In the genomic region with DNA sequence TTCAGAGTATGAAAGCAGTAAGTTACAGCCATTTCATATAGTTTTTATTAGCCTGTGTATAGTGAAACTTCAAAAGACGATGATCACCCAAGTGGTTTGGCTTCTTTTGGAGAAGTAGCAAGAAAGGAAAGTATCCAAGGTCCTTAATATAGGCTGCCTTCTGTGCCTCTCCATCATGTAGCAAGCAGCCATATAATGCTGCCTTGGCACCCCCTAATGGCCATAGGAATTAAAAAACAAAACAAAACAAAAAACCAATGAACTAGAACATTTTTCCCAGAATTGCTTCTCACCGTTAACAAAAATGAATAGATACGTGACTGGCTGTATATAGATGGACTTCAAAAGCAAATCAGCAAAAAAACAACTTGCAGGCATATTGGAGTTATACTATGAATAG, we compare ENCODE assay signal across 11 cellular contexts. TPM values are rescaled to one million over a fixed set of nuclear protein-coding genes. Genes with fewer than 3 reads are reported as not detected.
DNase-seq lines count a peak whose midpoint lies in the region; ATAC-seq and TF ChIP-seq lines count a peak whose summit lies in the region.
"Had no signal": no experiment of that assay in that cellular context is flagged by ENCODE, and none has a peak within 500 bp of the region (broad histone marks: within the 10 kb centered on the region; RNA-seq: fewer than 3 reads in every experiment).

No MANE protein-coding gene starts in this region.

- H3K27ac Mint-ChIP-seq in memory B cell: no peak overlapping the region
- H3K27ac Mint-ChIP-seq: activated naive CD8-positive, alpha-beta T cell treated with anti-CD3 and anti-CD28 coated beads, Interleukin-2, amount 10 ng/mL, durations not matched to agents 7 days and 5 days had no signal

- no peak overlapping the region for H2AFZ ChIP-seq in smooth muscle cell (ENCODE audit: low read depth)

- peaks cover 3% of the 10 kb centered on the region for H4K20me1 ChIP-seq in smooth muscle cell (ENCODE audit: low read depth)

- ATAC-seq in memory B cell (ENCODE audit: low read depth) (peak; percentile 64), HG02642 (IDR thresholded peaks at IDR 0.05; ENCODE audit: poor library complexity, unreplicated experiment) (no peak), heart right ventricle (no peak)
- ATAC-seq: mucosa of descending colon had no signal

- intact Hi-C loops in heart right ventricle (cut with DNase I): loop anchor here in 2 of 10 donors (10.0 kb wide), 1 partner anchor 85 kb away; the partner anchor contains the start of gene ATP1B4 (in 2 of the 2)

- no peaks in the 10 kb centered on the region for H3K79me2 ChIP-seq in smooth muscle cell (ENCODE audit: low read depth)

- H3K27ac ChIP-seq in VCaP (no peak overlapping the region), smooth muscle cell (ENCODE audit: low read depth) (no peak overlapping the region), heart right ventricle (no peak overlapping the region)
- H3K27ac ChIP-seq: esophagus squamous epithelium had no signal

- H3K27me3 Mint-ChIP-seq in memory B cell: no peaks in the 10 kb centered on the region
- H3K27me3 Mint-ChIP-seq: activated naive CD8-positive, alpha-beta T cell treated with anti-CD3 and anti-CD28 coated beads, Interleukin-2, amount 10 ng/mL, durations not matched to agents 7 days and 5 days had no signal

- in situ Hi-C loops in KBM-7 (cut with MboI; ENCODE audit: low pct_unique_long_range_greater_than_20kb, low sequenced_read_pairs): no loop called here

- no peaks in the 10 kb centered on the region for H3K9me3 Mint-ChIP-seq in memory B cell
- H3K9me3 Mint-ChIP-seq: activated naive CD8-positive, alpha-beta T cell treated with anti-CD3 and anti-CD28 coated beads, Interleukin-2, amount 10 ng/mL, durations not matched to agents 7 days and 5 days had no signal

- TF ChIP-seq CTCF in VCaP (conservative IDR thresholded peaks at IDR 0.05): 0 out of 2 replicates have a peak, but pooled peaks have one; percentile 16
- TF ChIP-seq CTCF in smooth muscle cell (IDR thresholded peaks at IDR 0.05; ENCODE audit: borderline replicate concordance, insufficient read depth, poor library complexity, severe bottlenecking): no peak
- peak in 4 of 9 donors; percentile 15 to 41 (median 19) for TF ChIP-seq CTCF in heart right ventricle (IDR thresholded peaks at IDR 0.05)

- H3K4me3 ChIP-seq in smooth muscle cell (no peak overlapping the region), heart right ventricle (no peak overlapping the region)
- H3K4me3 ChIP-seq: esophagus squamous epithelium, mucosa of descending colon had no signal

- H3K4me3 Mint-ChIP-seq in memory B cell: no peak overlapping the region
- H3K4me3 Mint-ChIP-seq: activated naive CD8-positive, alpha-beta T cell treated with anti-CD3 and anti-CD28 coated beads, Interleukin-2, amount 10 ng/mL, durations not matched to agents 7 days and 5 days had no signal

- H3F3A ChIP-seq in smooth muscle cell (ENCODE audit: low read depth): no peaks in the 10 kb centered on the region

- no peak overlapping the region for H3K9ac ChIP-seq in smooth muscle cell (ENCODE audit: low read depth)

- H3K9me3 ChIP-seq in smooth muscle cell (replicated peaks; ENCODE audit: low read depth) (no peaks in the 10 kb centered on the region), heart right ventricle (no peaks in the 10 kb centered on the region)
- H3K9me3 ChIP-seq: esophagus squamous epithelium, mucosa of descending colon had no signal

- DNase-seq in ELR (ENCODE audit: low read depth) (peak; percentile 9), KBM-7 (peak; percentile 66), memory B cell (ENCODE audit: low spot score in 2 of 2) (peak in 1 of 2 donors; percentile 4), smooth muscle cell (lab: John Stamatoyannopoulos, UW; ENCODE audit: unreplicated experiment) (no peak), heart right ventricle (no peak)
- DNase-seq: activated naive CD8-positive, alpha-beta T cell treated with anti-CD3 and anti-CD28 coated beads, Interleukin-2, amount 10 ng/mL, durations not matched to agents 7 days and 5 days; esophagus squamous epithelium; mucosa of descending colon; substantia nigra had no signal

- H3K36me3 Mint-ChIP-seq in memory B cell: peaks cover 10% of the 10 kb centered on the region

- peaks cover 5% of the 10 kb centered on the region for H3K4me1 Mint-ChIP-seq in memory B cell

- H3K36me3 ChIP-seq in smooth muscle cell (ENCODE audit: low read depth) (no peaks in the 10 kb centered on the region), heart right ventricle (peaks cover 0 to 79% (median 13%) of the 10 kb centered on the region in 9 donors)

- no peaks in the 10 kb centered on the region for H3K4me1 ChIP-seq in smooth muscle cell (ENCODE audit: low read depth)
- peaks cover 0 to 4% (median 0%) of the 10 kb centered on the region in 9 donors for H3K4me1 ChIP-seq in heart right ventricle

- H3K4me2 ChIP-seq in smooth muscle cell: no peak overlapping the region

- WGBS in smooth muscle cell (ENCODE audit: low lambda C conversion rate): 74% methylated on average over 3 of the region's 3 CpGs
- 64 to 70% methylated on average over 3 of the region's 3 CpGs for WGBS in heart right ventricle, 2 donors

- H3K27me3 ChIP-seq in smooth muscle cell (ENCODE audit: low read depth) (no peaks in the 10 kb centered on the region), heart right ventricle (no peaks in the 10 kb centered on the region)
- H3K27me3 ChIP-seq: esophagus squamous epithelium had no signal

RNA-seq across cellular contexts. Expression of gene LAMP2, which starts 18.9 kb away (rescaled TPM):
- total RNA-seq in smooth muscle cell (163 and 189 TPM in 2 replicates), heart right ventricle (10 to 100 TPM; 55.2 to 88.7 (median 61.5) TPM)
- polyA plus RNA-seq in smooth muscle cell (120 and 134 TPM in 2 replicates), heart right ventricle (10 to 100 TPM; 14.9 to 30.9 TPM)

Comparison
In these comparisons a context has a peak if more than half of its experiments do, and no peak if none do; other contexts are left out.
1. DNase-seq: peak in ELR (single experiment) and KBM-7 (single experiment); none in smooth muscle cell (single experiment) and heart right ventricle (0 of 2).